Comparison of ENCODE assay signal across 14 cellular contexts in genomic region chr7:1936006-1936310, GRCh38.
"Had no signal": no experiment of that assay in that cellular context is flagged by ENCODE, and none has a peak within 500 bp of the region (broad histone marks: within the 10 kb centered on the region; RNA-seq: fewer than 3 reads in every experiment).

No MANE protein-coding gene starts in this region.

- H3K27me3 Mint-ChIP-seq: activated B cell treated with CpG ODN at 0.5 μM for 24 hours; activated CD8-positive, alpha-beta memory T cell treated with anti-CD3 and anti-CD28 coated beads, Interleukin-2, amount 10 ng/mL, durations not matched to agents 7 days and 5 days; type B pancreatic cell had no signal

- H3K27me3 ChIP-seq: cardiac muscle cell, suprapubic skin had no signal

- H3K27ac Mint-ChIP-seq: activated B cell treated with CpG ODN at 0.5 μM for 24 hours; activated CD8-positive, alpha-beta memory T cell treated with anti-CD3 and anti-CD28 coated beads, Interleukin-2, amount 10 ng/mL, durations not matched to agents 7 days and 5 days; activated T-cell treated with anti-CD3 and anti-CD28 coated beads, Interleukin-2, amount 50 U/mL, for 72 hours; natural killer cell; type B pancreatic cell had no signal

- H3K9me3 ChIP-seq: psoas muscle, suprapubic skin had no signal

- ATAC-seq: activated CD8-positive, alpha-beta memory T cell treated with anti-CD3 and anti-CD28 coated beads, Interleukin-2, amount 10 ng/mL, durations not matched to agents 7 days and 5 days; activated T-cell treated with anti-CD3 and anti-CD28 coated beads, Interleukin-2, amount 50 U/mL, for 72 hours; natural killer cell; psoas muscle had no signal

- H3K9me3 Mint-ChIP-seq: activated B cell treated with CpG ODN at 0.5 μM for 24 hours; activated T-cell treated with anti-CD3 and anti-CD28 coated beads, Interleukin-2, amount 50 U/mL, for 72 hours; natural killer cell; type B pancreatic cell had no signal

- H3K27ac ChIP-seq: cardiac muscle cell, psoas muscle, suprapubic skin had no signal

- H3K36me3 Mint-ChIP-seq: natural killer cell had no signal

- H3K4me3 Mint-ChIP-seq: activated B cell treated with CpG ODN at 0.5 μM for 24 hours; activated CD8-positive, alpha-beta memory T cell treated with anti-CD3 and anti-CD28 coated beads, Interleukin-2, amount 10 ng/mL, durations not matched to agents 7 days and 5 days; activated T-cell treated with anti-CD3 and anti-CD28 coated beads, Interleukin-2, amount 50 U/mL, for 72 hours; type B pancreatic cell had no signal

- H3K4me1 ChIP-seq: psoas muscle had no signal

- H3K4me3 ChIP-seq: cardiac muscle cell, psoas muscle, suprapubic skin had no signal

- H3K36me3 ChIP-seq: cardiac muscle cell had no signal

- DNase-seq: activated B cell treated with CpG ODN at 0.5 μM for 24 hours; activated CD4-positive, alpha-beta T cell treated with anti-CD3 and anti-CD28 coated beads, Interleukin-2, amount 50 U/mL, for 1 hour; activated CD8-positive, alpha-beta memory T cell treated with anti-CD3 and anti-CD28 coated beads, Interleukin-2, amount 10 ng/mL, durations not matched to agents 7 days and 5 days; activated T-cell treated with anti-CD3 and anti-CD28 coated beads, Interleukin-2, amount 50 U/mL, for 72 hours; cortex of kidney; effector CD8-positive, alpha-beta T cell; erythroblast; natural killer cell; stimulated activated CD4-positive, alpha-beta T cell treated with anti-CD3 and anti-CD28 coated beads, Interleukin-2, amount 100 ng/mL, for 48 hours; stimulated activated naive CD4-positive, alpha-beta T cell treated with Interleukin-2 at 50 U/mL for 16 hours had no signal
